In genomic region chr5:161921781-161922180, GRCh38 we compare ENCODE assay signal across 6 cellular contexts.
"Had no signal": no experiment of that assay in that cellular context is flagged by ENCODE, and none has a peak within 500 bp of the region (broad histone marks: within the 10 kb centered on the region; RNA-seq: fewer than 3 reads in every experiment).

No MANE protein-coding gene starts in this region.

- ATAC-seq: GM23338, K562 had no signal

- DNase-seq: H9, HCEC 1CT, IMR-90, KG1 had no signal
